22 cellular contexts compared by ENCODE assay signal in genomic region chr7:127474457-127474856, GRCh38.
DNase-seq lines count a peak whose midpoint lies in the region; ATAC-seq and TF ChIP-seq lines count a peak whose summit lies in the region.
"Had no signal": no experiment of that assay in that cellular context is flagged by ENCODE, and none has a peak within 500 bp of the region (broad histone marks: within the 10 kb centered on the region; RNA-seq: fewer than 3 reads in every experiment).

No MANE protein-coding gene starts in this region.

- POLR2A ChIA-PET in MCF 10A (lab: Yijun Ruan, JAX) (no interaction called here), PC-3 (lab: Charles Lee; ENCODE audit: unreplicated experiment) (no interaction called here)

- H4K20me1 ChIP-seq in PC-3 (ENCODE audit: low read length), result no peaks in the 10 kb centered on the region

- H3K9me3 Mint-ChIP-seq in MCF 10A (ENCODE audit: unreplicated experiment), result no peaks in the 10 kb centered on the region
- H3K9me3 Mint-ChIP-seq: activated T-cell treated with anti-CD3 and anti-CD28 coated beads, Interleukin-2, amount 50 U/mL, for 72 hours had no signal

- H3K9me2 ChIP-seq in PC-3 (replicated peaks; ENCODE audit: low read length), result no peaks in the 10 kb centered on the region

- peaks cover 72% of the 10 kb centered on the region for H3K27me3 Mint-ChIP-seq in MCF 10A (ENCODE audit: insufficient read depth, unreplicated experiment)

- no peak overlapping the region for H3K27ac Mint-ChIP-seq in MCF 10A (ENCODE audit: low read depth, unreplicated experiment)
- H3K27ac Mint-ChIP-seq: activated T-cell treated with anti-CD3 and anti-CD28 coated beads, Interleukin-2, amount 50 U/mL, for 72 hours had no signal

- no peaks in the 10 kb centered on the region for H3K79me2 ChIP-seq in PC-3 (ENCODE audit: low read length)
- H3K79me2 ChIP-seq: parathyroid adenoma had no signal

- H3K4me2 ChIP-seq in PC-3 (ENCODE audit: low read length), result no peak overlapping the region

- H3K4me1 Mint-ChIP-seq in MCF 10A (ENCODE audit: insufficient read depth, unreplicated experiment), result no peaks in the 10 kb centered on the region

- H3K9me3 ChIP-seq in breast epithelium (no peaks in the 10 kb centered on the region), PC-3 (ENCODE audit: low read length) (no peaks in the 10 kb centered on the region)
- H3K9me3 ChIP-seq: left ventricle myocardium inferior, stomach, uterus had no signal

- H3K27ac ChIP-seq in breast epithelium (no peak overlapping the region), PC-3 (ENCODE audit: low read length) (no peak overlapping the region)
- H3K27ac ChIP-seq: brain microvascular endothelial cell, left ventricle myocardium inferior, parathyroid adenoma, stomach, uterus had no signal

- H3K36me3 ChIP-seq in breast epithelium (no peaks in the 10 kb centered on the region), PC-3 (ENCODE audit: low read depth, low read length) (no peaks in the 10 kb centered on the region)
- H3K36me3 ChIP-seq: brain microvascular endothelial cell, left ventricle myocardium inferior, stomach, uterus had no signal

- H3K4me3 ChIP-seq in breast epithelium, result no peak overlapping the region
- no peak overlapping the region for H3K4me3 ChIP-seq in PC-3 (ENCODE audit: low read length)
- H3K4me3 ChIP-seq in fibroblast of mammary gland (ENCODE audit: control insufficient read depth, low read depth, low read length), result no peak overlapping the region
- H3K4me3 ChIP-seq: left ventricle myocardium inferior, stomach, uterus had no signal

- no peaks in the 10 kb centered on the region for H3K4me1 ChIP-seq in breast epithelium
- H3K4me1 ChIP-seq in PC-3 (ENCODE audit: insufficient read depth, low read length), result peaks cover 12% of the 10 kb centered on the region; the same call in 1 of the 2 replicates
- H3K4me1 ChIP-seq: left ventricle myocardium inferior, parathyroid adenoma, uterus had no signal

- peak; percentile 14 for DNase-seq in MCF 10A (ENCODE audit: unreplicated experiment)
- no peak for DNase-seq in breast epithelium (ENCODE audit: low spot score in 2 of 2)
- peak; percentile 3 for DNase-seq in PC-3
- peak; percentile 7 for DNase-seq in fibroblast of mammary gland (ENCODE audit: low read depth)
- DNase-seq in renal cortical epithelial cell (ENCODE audit: low read depth), result peak; percentile 28
- no peak for DNase-seq in HK-2 (ENCODE audit: unreplicated experiment)
- no peak for DNase-seq in NCI-H1930 (lab: John Stamatoyannopoulos, UW)
- DNase-seq: 8988T; activated naive CD4-positive, alpha-beta T cell; activated T-cell treated with anti-CD3 and anti-CD28 coated beads, Interleukin-2, amount 50 U/mL, for 72 hours; brain microvascular endothelial cell; islet precursor cell; left ventricle myocardium inferior; NCI-H1092; NCI-H1694 treated with DMSO at 0.1 percent for 48 hours; NCI-H2171 treated with DMSO at 0.1 percent for 48 hours; NCI-H510A treated with DMSO at 0.1 percent for 48 hours; right cardiac atrium; stomach; uterus had no signal

- ATAC-seq in PC-3 (no peak), HG02763 (IDR thresholded peaks at IDR 0.05; ENCODE audit: unreplicated experiment) (no peak)
- ATAC-seq: activated T-cell treated with anti-CD3 and anti-CD28 coated beads, Interleukin-2, amount 50 U/mL, for 72 hours; right cardiac atrium had no signal

- intact Hi-C loops in MCF 10A (cut with micrococcal nuclease) (no loop called here), breast epithelium (cut with DNase I; ENCODE audit: low total_unique reads) (no loop called here), PC-3 (cut with micrococcal nuclease) (no loop called here)

- no TSS peak for BruUV-seq in MCF 10A (replicated peaks; lab: Mats Ljungman, UMichigan)
- no TSS peak for BruUV-seq in PC-3 (replicated peaks; lab: Mats Ljungman, UMichigan)

- TF ChIP-seq CTCF in MCF 10A (IDR thresholded peaks at IDR 0.05; ENCODE audit: unreplicated experiment) (no peak), breast epithelium (IDR thresholded peaks at IDR 0.05) (no peak), PC-3 (conservative IDR thresholded peaks at IDR 0.05; ENCODE audit: low read depth, low read length) (no peak), fibroblast of mammary gland (conservative IDR thresholded peaks at IDR 0.05; ENCODE audit: control insufficient read depth, insufficient read depth, low read depth, low read length) (no peak)

- H3F3A ChIP-seq in PC-3 (ENCODE audit: low read length, unreplicated experiment), result no peaks in the 10 kb centered on the region

- no peak for TF ChIP-seq POLR2A in breast epithelium (IDR thresholded peaks at IDR 0.05)

- no peaks in the 10 kb centered on the region for H3K36me3 Mint-ChIP-seq in MCF 10A (ENCODE audit: insufficient read depth, unreplicated experiment)

- CTCF ChIA-PET in MCF 10A (lab: Yijun Ruan, JAX), result interaction anchor here (0.7 kb wide), 1 partner anchor 85 kb away, joined by 4 read pairs; no protein-coding TSS in a partner anchor
- CTCF ChIA-PET in PC-3 (lab: Charles Lee), result no interaction called here

- no peak overlapping the region for H3K4me3 Mint-ChIP-seq in MCF 10A (ENCODE audit: unreplicated experiment)
- H3K4me3 Mint-ChIP-seq: activated T-cell treated with anti-CD3 and anti-CD28 coated beads, Interleukin-2, amount 50 U/mL, for 72 hours had no signal

- H3K27me3 ChIP-seq in breast epithelium (no peaks in the 10 kb centered on the region), PC-3 (ENCODE audit: low read length) (peaks cover 7% of the 10 kb centered on the region; the same call in 1 of the 2 replicates)
- H3K27me3 ChIP-seq: brain microvascular endothelial cell, stomach, uterus had no signal

- H3K9ac ChIP-seq in PC-3 (ENCODE audit: low read length), result no peak overlapping the region
- H3K9ac ChIP-seq: parathyroid adenoma had no signal

- H2AFZ ChIP-seq in PC-3 (ENCODE audit: low read length), result no peak overlapping the region
- H2AFZ ChIP-seq: parathyroid adenoma had no signal

Comparison
In these comparisons a context has a peak if more than half of its experiments do, and no peak if none do; other contexts are left out.
1. DNase-seq: peak in MCF 10A (single experiment), PC-3 (single experiment), fibroblast of mammary gland (single experiment) and renal cortical epithelial cell (single experiment); none in breast epithelium (0 of 2), HK-2 (single experiment) and NCI-H1930 (0 of 2).